9 cellular contexts compared by ENCODE assay signal in the genomic region with DNA sequence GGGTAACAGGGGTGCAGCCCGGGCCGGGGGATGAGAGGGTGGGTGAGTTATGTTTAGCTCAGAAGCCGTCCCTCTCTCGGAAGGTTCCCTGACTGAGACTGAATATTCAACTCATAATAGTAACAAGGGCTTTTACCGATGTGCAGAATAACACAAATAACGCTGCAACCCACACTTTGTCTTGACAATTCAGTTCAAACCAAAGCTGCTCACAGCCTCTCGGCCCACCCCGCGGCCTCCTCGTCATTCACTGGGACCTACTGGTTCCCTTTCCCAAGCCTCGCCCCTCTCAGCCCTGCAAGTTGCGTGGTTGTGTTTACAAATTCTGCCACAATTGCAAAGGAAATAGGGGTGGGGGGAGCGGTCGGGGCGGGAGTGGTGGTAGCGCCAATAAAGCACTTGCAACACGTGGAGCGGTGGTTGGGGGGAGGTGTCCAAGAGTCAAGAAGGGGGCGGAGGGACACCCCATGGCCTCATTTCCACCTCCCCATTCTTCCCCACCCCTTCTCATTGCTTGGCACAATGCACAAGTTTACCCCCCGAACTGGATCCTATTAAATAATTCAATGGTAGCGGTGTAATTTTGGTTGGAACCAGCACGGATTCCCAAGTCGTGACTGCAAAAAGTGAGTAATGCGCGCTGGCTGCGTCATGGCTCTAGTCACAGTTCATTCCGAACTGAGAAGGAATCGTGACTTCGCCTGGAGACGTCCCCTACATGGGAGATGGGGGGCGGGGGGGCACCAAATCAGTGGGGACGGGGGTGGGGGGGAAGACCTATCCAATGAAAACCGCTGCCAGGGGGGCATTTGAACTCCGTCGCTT.
A peak's percentile ranks its signal among the peaks of the same experiment; 100 is the strongest.
DNase-seq lines count a peak whose midpoint lies in the region; ATAC-seq and TF ChIP-seq lines count a peak whose summit lies in the region.
"Had no signal": no experiment of that assay in that cellular context is flagged by ENCODE, and none has a peak within 500 bp of the region (broad histone marks: within the 10 kb centered on the region; RNA-seq: fewer than 3 reads in every experiment).

No MANE protein-coding gene starts in this region.

- H3K4me3 ChIP-seq in GM23338 (peak overlapping the region; percentile 91), epithelial cell of proximal tubule (ENCODE audit: low read depth, low read length) (peak overlapping the region; percentile 55), skeletal muscle cell (ENCODE audit: low read depth, low read length) (peak overlapping the region; percentile 58)

- no peaks in the 10 kb centered on the region for H3K79me2 ChIP-seq in GM23338 (replicated peaks; ENCODE audit: insufficient read depth)

- H3K27ac Mint-ChIP-seq in GM23338: no peak overlapping the region

- no peaks in the 10 kb centered on the region; the same call in 1 of the 2 replicates for H3K36me3 ChIP-seq in GM23338 (ENCODE audit: insufficient read depth)
- H3K36me3 ChIP-seq: adrenal gland had no signal

- no peaks in the 10 kb centered on the region for H3K9me2 ChIP-seq in GM23338 (ENCODE audit: insufficient read depth)

- peaks cover 49% of the 10 kb centered on the region for H3K4me1 Mint-ChIP-seq in GM23338

- no peak for ATAC-seq in GM23338
- ATAC-seq in HG02973 (IDR thresholded peaks at IDR 0.05; ENCODE audit: unreplicated experiment): no peak

- H3K4me3 Mint-ChIP-seq in GM23338: peak overlapping the region; percentile 88

- peaks cover 60% of the 10 kb centered on the region for H3K4me1 ChIP-seq in GM23338 (ENCODE audit: insufficient read depth)

- peak overlapping the region; percentile 59; the same call in 1 of the 2 replicates for H2AFZ ChIP-seq in GM23338

- peaks cover 12% of the 10 kb centered on the region for H4K20me1 ChIP-seq in GM23338 (replicated peaks; ENCODE audit: insufficient read depth)

- H3K27ac ChIP-seq in GM23338 (ENCODE audit: low read depth): no peak overlapping the region

- H3K27me3 Mint-ChIP-seq in GM23338 (ENCODE audit: insufficient read depth, low read depth, poor library complexity): peaks cover 96% of the 10 kb centered on the region

- DNase-seq in GM23338 (ENCODE audit: low spot score) (peak; percentile 54), RPMI7951 (ENCODE audit: low read depth) (peak; percentile 29), epithelial cell of proximal tubule (ENCODE audit: low read depth) (no peak), skeletal muscle cell (ENCODE audit: low read depth) (no peak), D341Med (ENCODE audit: low spot score) (no peak), Kasumi-1 (lab: John Stamatoyannopoulos, UW) (no peak)
- DNase-seq in stimulated activated CD4-positive, alpha-beta T cell treated with anti-CD3 and anti-CD28 coated beads, Interleukin-4, amount 100 ng/mL, for 1 hour: no peak

- TF ChIP-seq CTCF in GM23338 (conservative IDR thresholded peaks at IDR 0.05; ENCODE audit: low read depth in 2 of 2) (no peak), epithelial cell of proximal tubule (conservative IDR thresholded peaks at IDR 0.05; ENCODE audit: low read depth, low read length) (no peak)

- no peaks in the 10 kb centered on the region; the same call in 2 of the 3 replicates for H3K9me3 Mint-ChIP-seq in GM23338

- 0 out of 2 replicates have a peak, but pooled peaks cover 12% of the 10 kb centered on the region for H3F3A ChIP-seq in GM23338 (replicated peaks; ENCODE audit: low read depth)

- H3K36me3 Mint-ChIP-seq in GM23338 (ENCODE audit: low read depth): no peaks in the 10 kb centered on the region

- H3K27me3 ChIP-seq in GM23338 (ENCODE audit: insufficient read depth): peaks cover 92% of the 10 kb centered on the region

- H3K4me2 ChIP-seq in GM23338: peak overlapping the region; percentile 95

TF ChIP-seq in GM23338, 12 proteins besides CTCF, POLR2A, EP300 and RAD21:
- peak; percentile 49 for TF ChIP-seq EZH2 (IDR thresholded peaks at IDR 0.05; ENCODE audit: low read depth, unreplicated experiment)
- TF ChIP-seq EZH2phosphoT487 (IDR thresholded peaks at IDR 0.05; ENCODE audit: unreplicated experiment): no peak

Comparison
In these comparisons a context has a peak if more than half of its experiments do, and no peak if none do; other contexts are left out.
1. DNase-seq: peak in GM23338 (single experiment) and RPMI7951 (single experiment); none in epithelial cell of proximal tubule (single experiment), skeletal muscle cell (single experiment), D341Med (single experiment), Kasumi-1 (0 of 2) and stimulated activated CD4-positive, alpha-beta T cell treated with anti-CD3 and anti-CD28 coated beads, Interleukin-4, amount 100 ng/mL, for 1 hour (single experiment).
2. Peak in every context shown above with its lines, with median percentiles within 50 percentile points of each other: H3K4me3 ChIP-seq.